ENCODE assay signal across 17 cellular contexts in genomic region chr22:20089226-20089976, GRCh38.
"Had no signal": no experiment of that assay in that cellular context is flagged by ENCODE, and none has a peak within 500 bp of the region (broad histone marks: within the 10 kb centered on the region; RNA-seq: fewer than 3 reads in every experiment).

No MANE protein-coding gene starts in this region.

- ATAC-seq: activated naive CD4-positive, alpha-beta T cell treated with anti-CD3 and anti-CD28 coated beads, Interleukin-2, amount 50 U/mL, for 72 hours; activated T-cell treated with anti-CD3 and anti-CD28 coated beads, Interleukin-2, amount 50 U/mL, for 4 hours; psoas muscle had no signal

- H3K9me3 Mint-ChIP-seq: activated naive CD4-positive, alpha-beta T cell treated with anti-CD3 and anti-CD28 coated beads, Interleukin-2, amount 50 U/mL, for 72 hours; activated T-cell treated with anti-CD3 and anti-CD28 coated beads, Interleukin-2, amount 50 U/mL, for 4 hours; mesothelial cell of epicardium; naive B cell; T-helper 1 cell treated with Interleukin-12 subunit alpha and Interleukin-12 subunit beta and Interleukin-4 antibody, amounts not matched to agents 30 μg/mL and 1 μg/mL, for 36 hours had no signal

- FAIRE-seq: astrocyte, colon, frontal cortex, keratinocyte had no signal

- H3K4me3 Mint-ChIP-seq: activated T-cell treated with anti-CD3 and anti-CD28 coated beads, Interleukin-2, amount 50 U/mL, for 4 hours; mesothelial cell of epicardium; naive B cell; T-helper 1 cell treated with Interleukin-12 subunit alpha and Interleukin-12 subunit beta and Interleukin-4 antibody, amounts not matched to agents 30 μg/mL and 1 μg/mL, for 36 hours had no signal

- H3K27ac Mint-ChIP-seq: mesothelial cell of epicardium; T-helper 1 cell treated with Interleukin-12 subunit alpha and Interleukin-12 subunit beta and Interleukin-4 antibody, amounts not matched to agents 30 μg/mL and 1 μg/mL, for 36 hours had no signal

- H3K27me3 ChIP-seq: sigmoid colon, upper lobe of left lung had no signal

- H3K9me3 ChIP-seq: psoas muscle, sigmoid colon, upper lobe of left lung had no signal

- DNase-seq: activated CD4-positive, alpha-beta T cell treated with anti-CD3 and anti-CD28 coated beads for 48 hours; activated effector memory CD4-positive, alpha-beta T cell treated with anti-CD3 and anti-CD28 coated beads, Interleukin-2, amount 50 U/mL, for 16 hours; activated T-cell treated with anti-CD3 and anti-CD28 coated beads, Interleukin-2, amount 50 U/mL, for 4 hours; naive B cell; occipital lobe; psoas muscle; sigmoid colon; stimulated activated CD4-positive, alpha-beta T cell treated with anti-CD3 and anti-CD28 coated beads, Interleukin-12 subunit alpha, Interleukin-12 subunit beta, amount 100 ng/mL, for 4 hours; stimulated activated naive CD4-positive, alpha-beta T cell treated with Interleukin-2 at 50 U/mL for 16 hours; upper lobe of left lung had no signal

- H3K4me3 ChIP-seq: psoas muscle, sigmoid colon, upper lobe of left lung had no signal

- H3K27ac ChIP-seq: psoas muscle, sigmoid colon, upper lobe of left lung had no signal

- H3K27me3 Mint-ChIP-seq: naive B cell had no signal
